17 cellular contexts compared by ENCODE assay signal in the genomic region with DNA sequence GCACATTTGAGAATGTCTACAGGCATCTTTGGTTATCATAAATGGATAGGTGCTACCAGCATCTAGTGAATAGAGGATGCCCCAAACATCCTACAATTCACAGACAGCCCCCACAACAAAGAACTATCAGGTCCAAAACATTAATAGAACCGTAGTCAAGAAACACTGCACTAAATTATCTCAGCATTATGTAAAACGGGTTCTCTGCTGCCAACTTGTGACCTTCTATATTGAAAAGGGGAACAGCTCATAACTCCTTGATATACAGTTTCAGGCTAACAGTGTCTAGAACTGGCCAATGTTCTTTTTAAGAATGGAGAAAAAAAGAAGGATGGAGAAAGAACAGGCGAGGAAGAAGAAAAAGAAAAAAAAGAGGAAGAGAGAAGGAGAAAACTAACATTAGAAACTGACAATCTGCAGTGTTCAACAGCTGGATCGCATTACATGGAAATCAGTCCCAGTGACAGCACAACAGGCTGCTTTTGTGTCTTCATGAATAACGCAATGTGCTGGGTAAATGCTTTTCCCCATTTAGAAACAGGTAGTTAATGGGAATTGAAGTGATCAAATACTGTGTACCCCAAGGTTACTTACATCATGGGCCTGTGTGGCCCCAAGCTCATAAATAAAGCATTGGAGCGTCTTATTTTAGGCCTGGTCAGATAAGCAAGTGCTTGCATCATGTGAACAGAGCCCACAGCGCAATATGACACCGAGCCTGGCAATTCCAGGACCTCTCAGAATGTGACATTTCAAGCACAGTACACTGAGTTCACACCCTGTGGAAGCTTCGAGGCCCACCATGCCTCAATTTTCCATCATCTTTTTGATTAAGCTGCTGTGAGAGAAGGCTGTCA.
DNase-seq lines count a peak whose midpoint lies in the region; ATAC-seq and TF ChIP-seq lines count a peak whose summit lies in the region.
"Had no signal": no experiment of that assay in that cellular context is flagged by ENCODE, and none has a peak within 500 bp of the region (broad histone marks: within the 10 kb centered on the region; RNA-seq: fewer than 3 reads in every experiment).

No MANE protein-coding gene starts in this region.

- H3K27me3 ChIP-seq in lung (ENCODE audit: control insufficient read depth, insufficient read depth) (no peaks in the 10 kb centered on the region), skeletal muscle tissue (ENCODE audit: control insufficient read depth in 3 of 3, insufficient read depth in 3 of 3, low read length in 3 of 3) (no peaks in the 10 kb centered on the region)
- H3K27me3 ChIP-seq: breast epithelium, uterus had no signal

- H3K9ac ChIP-seq in skeletal muscle tissue (ENCODE audit: low read depth in 1 of 3, low read length in 3 of 3) = peak overlapping the region; percentile 8 to 34 (median 30)

- CTCF ChIA-PET in GM10248 (lab: Yijun Ruan, JAX) = interaction anchor here (1.2 kb wide), 1 partner anchor 10 kb away, joined by 3 read pairs; no protein-coding TSS in a partner anchor

- H3K36me3 ChIP-seq in lung (ENCODE audit: control insufficient read depth in 2 of 2, insufficient read depth in 2 of 2, low read length in 2 of 2) = no peaks in the 10 kb centered on the region
- H3K36me3 ChIP-seq in skeletal muscle tissue (ENCODE audit: control insufficient read depth in 3 of 3, insufficient read depth in 3 of 3, low read length in 3 of 3) = no peaks in the 10 kb centered on the region
- H3K36me3 ChIP-seq: breast epithelium, uterus, WERI-Rb-1 had no signal

- TF ChIP-seq CTCF in lung (IDR thresholded peaks at IDR 0.05; ENCODE audit: control extremely low read depth, extremely low read depth) (no peak), GM10248 (IDR thresholded peaks at IDR 0.05; ENCODE audit: control extremely low read depth, extremely low read depth, low read depth, missing control alignments) (no peak)

- H3K4me1 ChIP-seq in lung (ENCODE audit: control insufficient read depth in 2 of 2, insufficient read depth in 2 of 2, low read length in 2 of 2) (peaks cover 4 to 6% of the 10 kb centered on the region in 2 donors), skeletal muscle tissue (ENCODE audit: control insufficient read depth in 3 of 3, insufficient read depth in 3 of 3, low read length in 3 of 3) (peaks cover 37 to 41% (median 38%) of the 10 kb centered on the region in 3 donors)
- H3K4me1 ChIP-seq: breast epithelium, uterus had no signal

- H3K4me3 ChIP-seq in lung (no peak overlapping the region), skeletal muscle tissue (ENCODE audit: low read length in 3 of 3) (peak overlapping the region in 2 of 3 donors; percentile 23 to 35)
- H3K4me3 ChIP-seq: breast epithelium, uterus had no signal

- DNase-seq in NCI-H187 (lab: John Stamatoyannopoulos, UW) = peak; percentile 26 to 47
- DNase-seq in NCI-H187 treated with DMSO at 0.1 percent for 48 hours (lab: John Stamatoyannopoulos, UW) = no peak
- peak; percentile 50 for DNase-seq in fibroblast of gingiva (ENCODE audit: low read depth)
- DNase-seq in lung (ENCODE audit: low spot score) = no peak
- DNase-seq in activated CD4-positive, alpha-beta T cell treated with anti-CD3 and anti-CD28 coated beads, Interleukin-2, amount 50 U/mL, for 48 hours = no peak
- no peak for DNase-seq in putamen (ENCODE audit: low spot score)
- DNase-seq in GM10248 (ENCODE audit: extremely low spot score) = no peak
- DNase-seq: 8988T; CD4-positive, alpha-beta T cell; endodermal cell; kidney glomerular epithelial cell; naive thymus-derived CD8-positive, alpha-beta T cell; stimulated activated naive CD8-positive, alpha-beta T cell treated with anti-CD3 and anti-CD28 coated beads, Interleukin-15, Interleukin-2, amounts not matched to agents 100 U/mL and 50 U/mL, for 24 hours; uterus; WERI-Rb-1 had no signal

- H3K9me3 ChIP-seq in lung (ENCODE audit: control insufficient read depth in 2 of 2, insufficient read depth in 1 of 2, low read length in 1 of 2) (no peaks in the 10 kb centered on the region), skeletal muscle tissue (ENCODE audit: control insufficient read depth in 3 of 3, low read length in 3 of 3) (no peaks in the 10 kb centered on the region)
- H3K9me3 ChIP-seq: breast epithelium, uterus had no signal

- POLR2A ChIA-PET in GM10248 (lab: Yijun Ruan, JAX) = no interaction called here

- ATAC-seq in lung (ENCODE audit: insufficient read depth, low FRiP score) = peak; percentile 36
- ATAC-seq: naive thymus-derived CD8-positive, alpha-beta T cell; stimulated activated naive CD8-positive, alpha-beta T cell treated with anti-CD3 and anti-CD28 coated beads, Interleukin-15, Interleukin-2, amounts not matched to agents 100 U/mL and 50 U/mL, for 24 hours had no signal

- H3K27ac ChIP-seq in lung (ENCODE audit: low read depth in 1 of 2, low read length in 1 of 2) (peak overlapping the region in 1 of 2 donors; percentile 91), skeletal muscle tissue (ENCODE audit: low read depth, low read length) (peak overlapping the region; percentile 88)
- H3K27ac ChIP-seq: breast epithelium, uterus, WERI-Rb-1 had no signal

- WGBS in lung, 2 donors = 67 to 76% methylated on average over 9 of the region's 9 CpGs

Comparison
In these comparisons a context has a peak if more than half of its experiments do, and no peak if none do; other contexts are left out.
1. DNase-seq: peak in NCI-H187 (2 of 2) and fibroblast of gingiva (single experiment); none in NCI-H187 treated with DMSO at 0.1 percent for 48 hours (single experiment), lung (single experiment), activated CD4-positive, alpha-beta T cell treated with anti-CD3 and anti-CD28 coated beads, Interleukin-2, amount 50 U/mL, for 48 hours (0 of 2), putamen (single experiment) and GM10248 (single experiment).